ENCODE assay signal across 14 cellular contexts in the genomic region with DNA sequence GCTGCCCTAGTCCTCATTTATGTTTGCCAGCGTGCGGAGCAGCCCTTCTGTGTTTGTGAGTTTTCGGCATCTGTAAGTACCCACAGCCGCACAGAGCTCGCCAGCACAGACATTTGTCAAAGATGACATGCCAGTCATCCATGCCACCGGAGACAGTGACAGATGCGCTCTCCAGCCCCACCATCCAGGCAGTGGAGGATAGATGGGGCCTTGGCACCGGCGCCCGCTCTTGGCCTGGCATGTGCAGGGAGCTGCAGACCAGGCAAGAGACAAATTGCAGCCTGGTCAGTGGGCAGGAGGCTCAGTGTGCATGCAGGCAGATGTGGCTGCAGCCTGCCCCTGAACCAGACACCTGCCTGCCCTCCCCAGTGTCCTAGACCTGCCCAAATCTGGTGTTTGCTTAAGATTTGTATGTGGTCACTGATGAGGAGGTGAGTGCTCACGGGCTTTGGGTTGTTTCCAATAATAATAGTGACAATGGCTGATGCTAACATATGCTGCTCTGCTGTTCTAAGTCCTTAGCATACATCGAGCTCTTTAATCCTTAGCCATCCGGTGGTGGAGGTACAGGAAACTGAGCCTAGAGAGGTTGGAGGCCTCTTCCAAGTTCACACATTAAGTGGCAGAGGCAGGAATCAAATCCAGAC.
A peak's percentile ranks its signal among the peaks of the same experiment; 100 is the strongest.
DNase-seq lines count a peak whose midpoint lies in the region; ATAC-seq and TF ChIP-seq lines count a peak whose summit lies in the region.
"Had no signal": no experiment of that assay in that cellular context is flagged by ENCODE, and none has a peak within 500 bp of the region (broad histone marks: within the 10 kb centered on the region; RNA-seq: fewer than 3 reads in every experiment).

No MANE protein-coding gene starts in this region.

- H3K27me3 ChIP-seq in IMR-90 (ENCODE audit: control insufficient read depth, insufficient read depth, low read length): no peaks in the 10 kb centered on the region
- H3K27me3 ChIP-seq in PC-3 (ENCODE audit: low read length): no peaks in the 10 kb centered on the region
- no peaks in the 10 kb centered on the region for H3K27me3 ChIP-seq in left lung
- no peaks in the 10 kb centered on the region for H3K27me3 ChIP-seq in lower lobe of right lung (ENCODE audit: low read depth)

- peaks cover 35% of the 10 kb centered on the region for H3K9me1 ChIP-seq in IMR-90 (ENCODE audit: insufficient read depth, low read length)

- no peak for TF ChIP-seq CTCF in IMR-90 (conservative IDR thresholded peaks at IDR 0.05; ENCODE audit: low read depth, low read length)
- TF ChIP-seq CTCF in PC-3 (conservative IDR thresholded peaks at IDR 0.05; ENCODE audit: low read depth, low read length): no peak
- TF ChIP-seq CTCF in left lung (IDR thresholded peaks at IDR 0.05): no peak
- no peak for TF ChIP-seq CTCF in lower lobe of right lung (IDR thresholded peaks at IDR 0.05)

- H4K91ac ChIP-seq in IMR-90 (ENCODE audit: insufficient read depth, low read depth, low read length): peak overlapping the region; percentile 50

- H3K79me1 ChIP-seq in IMR-90 (ENCODE audit: low read depth in 1 of 2, low read length in 2 of 2): no peaks in the 10 kb centered on the region

- H2BK5ac ChIP-seq in IMR-90 (ENCODE audit: low read depth, low read length, poor library complexity, severe bottlenecking): peak overlapping the region; percentile 35

- in situ Hi-C loops in IMR-90 (cut with MboI; ENCODE audit: low sequenced_read_pairs): no loop called here

- intact Hi-C loops in IMR-90 (cut with micrococcal nuclease): no loop called here
- intact Hi-C loops in PC-3 (cut with micrococcal nuclease): loop anchor here (1.0 kb wide), 1 partner anchor 54 kb away; no protein-coding TSS in a partner anchor
- intact Hi-C loops in left lung (cut with DNase I): no loop called here
- intact Hi-C loops in lower lobe of right lung (cut with DNase I): no loop called here

- no peak overlapping the region for H3K56ac ChIP-seq in IMR-90 (ENCODE audit: extremely low read depth, insufficient read depth, low read length)

- peaks cover 11% of the 10 kb centered on the region for H3K4me1 ChIP-seq in IMR-90 (ENCODE audit: control insufficient read depth, insufficient read depth, low read length)
- H3K4me1 ChIP-seq in PC-3 (ENCODE audit: insufficient read depth, low read length): peaks cover 44% of the 10 kb centered on the region
- no peaks in the 10 kb centered on the region for H3K4me1 ChIP-seq in left lung
- no peaks in the 10 kb centered on the region for H3K4me1 ChIP-seq in lower lobe of right lung

- H4K20me1 ChIP-seq in IMR-90 (ENCODE audit: insufficient read depth, low read length): no peaks in the 10 kb centered on the region
- H4K20me1 ChIP-seq in PC-3 (ENCODE audit: low read length): no peaks in the 10 kb centered on the region

- H3K9me2 ChIP-seq in PC-3 (replicated peaks; ENCODE audit: low read length): no peaks in the 10 kb centered on the region

- TF ChIP-seq RAD21 in IMR-90 (IDR thresholded peaks at IDR 0.05; ENCODE audit: low read length): no peak

- no peak overlapping the region for H4K8ac ChIP-seq in IMR-90 (ENCODE audit: low read depth in 2 of 2, low read length in 2 of 2)

- WGBS in IMR-90 (ENCODE audit: extremely low coverage in 2 of 2, insufficient read length in 1 of 2), 2 experiments: 10% methylated on average over 1 of the region's 13 CpGs; no CpG with 5 or more reads in 1 of the 2 experiments

- peak overlapping the region; percentile 11 for H2AK9ac ChIP-seq in IMR-90 (replicated peaks; ENCODE audit: low read depth, low read length, poor library complexity)

- no peak overlapping the region for H3K18ac ChIP-seq in IMR-90 (ENCODE audit: low read depth, low read length)

- H3K9me3 ChIP-seq in IMR-90 (ENCODE audit: control insufficient read depth, insufficient read depth, low read length) (no peaks in the 10 kb centered on the region), PC-3 (ENCODE audit: low read length) (no peaks in the 10 kb centered on the region), left lung (no peaks in the 10 kb centered on the region), lower lobe of right lung (no peaks in the 10 kb centered on the region)

- H2AFZ ChIP-seq in IMR-90 (replicated peaks; ENCODE audit: low read length, poor library complexity) (peak overlapping the region; percentile 48), PC-3 (ENCODE audit: low read length) (no peak overlapping the region)

- H2BK20ac ChIP-seq in IMR-90 (ENCODE audit: low read depth, low read length): peak overlapping the region; percentile 89

- H3K14ac ChIP-seq in IMR-90 (replicated peaks; ENCODE audit: low read depth, low read length): no peak overlapping the region

- no peaks in the 10 kb centered on the region for H3K79me2 ChIP-seq in PC-3 (ENCODE audit: low read length)

- H3K23ac ChIP-seq in IMR-90 (ENCODE audit: low read depth, low read length): no peak overlapping the region

- H2AK5ac ChIP-seq in IMR-90 (ENCODE audit: low read depth, low read length): peak overlapping the region; percentile 47; the same call in 1 of the 2 replicates

- H3K27ac ChIP-seq in IMR-90 (ENCODE audit: insufficient read depth, low read length) (no peak overlapping the region), PC-3 (ENCODE audit: low read length) (peak overlapping the region; percentile 78), left lung (no peak overlapping the region), lower lobe of right lung (no peak overlapping the region)

- H3K36me3 ChIP-seq in IMR-90 (ENCODE audit: control insufficient read depth, insufficient read depth, low read length) (no peaks in the 10 kb centered on the region), PC-3 (ENCODE audit: low read depth, low read length) (no peaks in the 10 kb centered on the region), left lung (no peaks in the 10 kb centered on the region), lower lobe of right lung (no peaks in the 10 kb centered on the region)

- TF ChIP-seq POLR2A in IMR-90 (IDR thresholded peaks at IDR 0.05; ENCODE audit: low read depth, low read length): no peak

- peak overlapping the region; percentile 84 for H2BK120ac ChIP-seq in IMR-90 (ENCODE audit: low read depth, low read length)

- peak overlapping the region; percentile 82 for H3K4ac ChIP-seq in IMR-90 (ENCODE audit: low read depth, low read length)

- no peak for ATAC-seq in IMR-90 (ENCODE audit: low read depth)
- peak; percentile 46 for ATAC-seq in PC-3
- peak; percentile 27 for ATAC-seq in left lung
- no peak for ATAC-seq in lower lobe of right lung
- ATAC-seq in GM21423 (IDR thresholded peaks at IDR 0.05; ENCODE audit: unreplicated experiment): no peak
- ATAC-seq: naive thymus-derived CD4-positive, alpha-beta T cell had no signal

- CTCF ChIA-PET in IMR-90 (lab: Yijun Ruan, JAX): no interaction called here
- CTCF ChIA-PET in PC-3 (lab: Charles Lee): no interaction called here

- DNase-seq in DMS153 (lab: John Stamatoyannopoulos, UW) (peak; percentile 37), IMR-90 (peak; percentile 23), PC-3 (peak; percentile 87), left lung (peak in 1 of 2 donors; percentile 56), mucosa of gallbladder (ENCODE audit: low spot score) (no peak), lower lobe of right lung (no peak)
- DNase-seq in activated CD4-positive, alpha-beta T cell treated with anti-CD3 and anti-CD28 coated beads for 1 hour: no peak
- DNase-seq: activated CD4-positive, alpha-beta T cell treated with anti-CD3 and anti-CD28 coated beads for 48 hours; activated effector memory CD4-positive, alpha-beta T cell treated with anti-CD3 and anti-CD28 coated beads, Interleukin-2, amount 50 U/mL, for 16 hours; CD8-positive, alpha-beta memory T cell; effector CD8-positive, alpha-beta T cell; naive thymus-derived CD4-positive, alpha-beta T cell; NCI-H1436 had no signal

- POLR2A ChIA-PET in IMR-90 (lab: Charles Lee; ENCODE audit: unreplicated experiment): no interaction called here
- POLR2A ChIA-PET in PC-3 (lab: Charles Lee; ENCODE audit: unreplicated experiment): no interaction called here

- no peak overlapping the region for H4K5ac ChIP-seq in IMR-90 (ENCODE audit: low read depth, low read length)

- dilution Hi-C loops in IMR-90 (cut with HindIII; ENCODE audit: low sequenced_read_pairs, unreplicated experiment): no loop called here

- H3K4me3 ChIP-seq in IMR-90 (ENCODE audit: insufficient read depth, low read depth, low read length) (no peak overlapping the region), PC-3 (ENCODE audit: low read length) (no peak overlapping the region), left lung (no peak overlapping the region), lower lobe of right lung (no peak overlapping the region)

- no TSS peak for BruUV-seq in IMR-90 (replicated peaks; lab: Mats Ljungman, UMichigan)
- no TSS peak for BruUV-seq in PC-3 (replicated peaks; lab: Mats Ljungman, UMichigan)

- no peaks in the 10 kb centered on the region for H3F3A ChIP-seq in PC-3 (ENCODE audit: low read length, unreplicated experiment)

- H3K9ac ChIP-seq in IMR-90 (ENCODE audit: low read depth, low read length) (no peak overlapping the region), PC-3 (ENCODE audit: low read length) (peak overlapping the region; percentile 19; the same call in 1 of the 2 replicates)

- H3K4me2 ChIP-seq in IMR-90 (ENCODE audit: low read depth, low read length) (no peak overlapping the region), PC-3 (ENCODE audit: low read length) (peak overlapping the region; percentile 42)

- peak overlapping the region; percentile 88; the same call in 2 of the 3 replicates for H2BK15ac ChIP-seq in IMR-90 (ENCODE audit: low read depth, low read length)

TF ChIP-seq in IMR-90, 13 proteins besides CTCF, POLR2A, EP300 and RAD21 (continues in another document):
- TF ChIP-seq, protein P1, sequence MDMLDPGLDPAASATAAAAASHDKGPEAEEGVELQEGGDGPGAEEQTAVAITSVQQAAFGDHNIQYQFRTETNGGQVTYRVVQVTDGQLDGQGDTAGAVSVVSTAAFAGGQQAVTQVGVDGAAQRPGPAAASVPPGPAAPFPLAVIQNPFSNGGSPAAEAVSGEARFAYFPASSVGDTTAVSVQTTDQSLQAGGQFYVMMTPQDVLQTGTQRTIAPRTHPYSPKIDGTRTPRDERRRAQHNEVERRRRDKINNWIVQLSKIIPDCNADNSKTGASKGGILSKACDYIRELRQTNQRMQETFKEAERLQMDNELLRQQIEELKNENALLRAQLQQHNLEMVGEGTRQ (IDR thresholded peaks at IDR 0.05; ENCODE audit: low read depth, low read length): no peak
- TF ChIP-seq FOS (IDR thresholded peaks at IDR 0.05; ENCODE audit: low read depth, low read length) (no peak), RCOR1 (IDR thresholded peaks at IDR 0.05; ENCODE audit: insufficient replicate concordance, low read length) (no peak), MXI1 (IDR thresholded peaks at IDR 0.05; ENCODE audit: borderline replicate concordance, low read depth, low read length) (no peak), NFE2L2 (IDR thresholded peaks at IDR 0.05; ENCODE audit: low read depth, low read length) (no peak), MAZ (IDR thresholded peaks at IDR 0.05; ENCODE audit: borderline replicate concordance, low read depth, low read length) (no peak), CHD1 (IDR thresholded peaks at IDR 0.05; ENCODE audit: low read depth, low read length) (no peak), BHLHE40 (IDR thresholded peaks at IDR 0.05; ENCODE audit: low read depth, low read length) (no peak)

Comparison
In these comparisons a context has a peak if more than half of its experiments do, and no peak if none do; other contexts are left out.
1. DNase-seq: peak in DMS153 (single experiment), IMR-90 (single experiment) and PC-3 (single experiment); none in activated CD4-positive, alpha-beta T cell treated with anti-CD3 and anti-CD28 coated beads for 1 hour (single experiment), mucosa of gallbladder (single experiment) and lower lobe of right lung (single experiment).
2. ATAC-seq: peak in PC-3 (single experiment) and left lung (single experiment); none in IMR-90 (single experiment), lower lobe of right lung (0 of 2) and GM21423 (single experiment).